In the genomic region with DNA sequence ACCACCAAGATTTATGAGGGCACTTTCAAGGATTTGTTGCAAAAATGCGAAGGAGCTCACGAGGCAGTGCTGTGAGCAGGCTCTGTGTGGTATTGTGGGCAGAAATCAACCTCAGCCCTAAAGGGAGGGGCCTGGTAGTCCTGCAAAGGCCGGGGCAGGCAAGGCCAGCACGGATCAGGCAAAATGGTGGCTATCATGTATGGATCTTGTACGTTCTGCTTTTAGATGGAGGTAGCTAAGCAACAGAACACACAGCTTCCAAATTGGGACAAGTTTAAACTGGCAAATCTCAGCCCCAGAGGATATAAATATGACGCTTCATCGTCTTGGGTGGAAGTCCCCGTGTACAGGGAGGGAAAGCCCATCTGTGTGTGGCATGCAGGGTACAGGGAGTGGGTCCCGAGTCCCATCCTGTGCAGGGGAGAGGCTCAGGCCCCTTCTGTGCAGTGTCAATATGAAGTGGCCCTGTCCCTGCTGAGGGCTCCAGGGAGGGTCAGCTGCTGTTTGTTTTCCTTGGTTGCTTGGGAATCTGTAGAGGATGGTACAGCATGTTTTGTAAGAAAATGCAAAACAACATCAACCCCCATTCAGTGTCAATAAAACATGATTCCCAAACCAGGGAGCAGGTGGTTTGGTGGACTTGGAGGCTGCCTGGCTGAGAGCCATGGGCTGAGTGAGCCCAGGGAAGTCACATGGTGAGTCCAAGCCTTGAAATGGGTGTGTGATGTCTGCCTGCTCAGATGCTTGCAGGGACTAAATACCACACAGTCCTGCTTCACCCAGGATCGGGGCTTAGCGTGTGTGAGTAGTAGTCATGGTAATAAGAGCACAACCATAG, we compare ENCODE assay signal across 13 cellular contexts.
DNase-seq lines count a peak whose midpoint lies in the region; FAIRE-seq and TF ChIP-seq lines count a peak whose summit lies in the region.
"Had no signal": no experiment of that assay in that cellular context is flagged by ENCODE, and none has a peak within 500 bp of the region (broad histone marks: within the 10 kb centered on the region; RNA-seq: fewer than 3 reads in every experiment).

No MANE protein-coding gene starts in this region.

- CTCF ChIA-PET in CD4-positive, alpha-beta memory T cell (lab: Charles Lee; ENCODE audit: partially characterized antibody): interaction anchor here (0.9 kb wide), 1 partner anchor 29 kb away, joined by 4 read pairs; no protein-coding TSS in a partner anchor

- intact Hi-C loops in CD4-positive, alpha-beta memory T cell (cut with micrococcal nuclease): no loop called here

- H3K27me3 ChIP-seq in smooth muscle cell (ENCODE audit: low read depth) (no peaks in the 10 kb centered on the region), brain microvascular endothelial cell (replicated peaks) (no peaks in the 10 kb centered on the region)
- no peaks in the 10 kb centered on the region for H3K27me3 ChIP-seq in CD4-positive, alpha-beta memory T cell (ENCODE audit: insufficient read depth, low read length)
- H3K27me3 ChIP-seq: BE2C, uterus had no signal

- FAIRE-seq in RCC 7860 (lab: Jason Lieb, UNC): no peak

- no peak overlapping the region for H3K9ac ChIP-seq in smooth muscle cell (ENCODE audit: low read depth)

- no peak overlapping the region for H2AFZ ChIP-seq in smooth muscle cell (ENCODE audit: low read depth)

- H3K9me3 ChIP-seq in smooth muscle cell (replicated peaks; ENCODE audit: low read depth): no peaks in the 10 kb centered on the region
- no peaks in the 10 kb centered on the region for H3K9me3 ChIP-seq in CD4-positive, alpha-beta memory T cell (ENCODE audit: control insufficient read depth in 1 of 2, low read length in 2 of 2)
- H3K9me3 ChIP-seq: BE2C, uterus had no signal

- no peaks in the 10 kb centered on the region for H3K4me1 ChIP-seq in smooth muscle cell (ENCODE audit: low read depth)
- no peaks in the 10 kb centered on the region for H3K4me1 ChIP-seq in CD4-positive, alpha-beta memory T cell (ENCODE audit: insufficient read depth, low read length)
- H3K4me1 ChIP-seq: BE2C had no signal

- in situ Hi-C loops in brain microvascular endothelial cell (cut with HindIII; ENCODE audit: low pct_ligation_motif_present, low sequenced_read_pairs): no loop called here

- TF ChIP-seq CTCF in smooth muscle cell (IDR thresholded peaks at IDR 0.05; ENCODE audit: borderline replicate concordance, insufficient read depth, poor library complexity, severe bottlenecking) (no peak), brain microvascular endothelial cell (IDR thresholded peaks at IDR 0.05; ENCODE audit: low read depth, low read length, missing control alignments) (no peak)

- 90% methylated on average over 11 of the region's 11 CpGs for WGBS in smooth muscle cell (ENCODE audit: low lambda C conversion rate)

- H3K4me3 Mint-ChIP-seq in CD4-positive, alpha-beta memory T cell: no peak overlapping the region
- H3K4me3 Mint-ChIP-seq: dendritic cell treated with granulocyte-macrophage colony-stimulating factor and Interleukin-4, amounts not matched to agents 40 ng/mL and 50 ng/mL, for 4 days had no signal

- H3K79me2 ChIP-seq in smooth muscle cell (ENCODE audit: low read depth): no peaks in the 10 kb centered on the region

- H3K27ac Mint-ChIP-seq in CD4-positive, alpha-beta memory T cell: no peak overlapping the region
- H3K27ac Mint-ChIP-seq: dendritic cell treated with granulocyte-macrophage colony-stimulating factor and Interleukin-4, amounts not matched to agents 40 ng/mL and 50 ng/mL, for 4 days had no signal

- H3F3A ChIP-seq in smooth muscle cell (ENCODE audit: low read depth): no peaks in the 10 kb centered on the region

- no peaks in the 10 kb centered on the region for H4K20me1 ChIP-seq in smooth muscle cell (ENCODE audit: low read depth)

- POLR2A ChIA-PET in CD4-positive, alpha-beta memory T cell (lab: Charles Lee; ENCODE audit: partially characterized antibody): no interaction called here

- no peak overlapping the region for H3K4me2 ChIP-seq in smooth muscle cell

- H3K9me3 Mint-ChIP-seq in CD4-positive, alpha-beta memory T cell: peaks cover 0 to 4% (median 0%) of the 10 kb centered on the region in 8 donors
- H3K9me3 Mint-ChIP-seq: dendritic cell treated with granulocyte-macrophage colony-stimulating factor and Interleukin-4, amounts not matched to agents 40 ng/mL and 50 ng/mL, for 4 days had no signal

- DNase-seq in D341Med (ENCODE audit: low spot score) (peak; percentile 15), NCI-H2107 (lab: John Stamatoyannopoulos, UW) (peak; percentile 91), cerebellum (ENCODE audit: low spot score) (peak; percentile 87), middle frontal gyrus (ENCODE audit: extremely low spot score, low spot score) (peak; percentile 20), smooth muscle cell (lab: John Stamatoyannopoulos, UW; ENCODE audit: unreplicated experiment) (no peak), brain microvascular endothelial cell (no peak), RCC 7860 (ENCODE audit: low spot score) (no peak)
- no peak for DNase-seq in CD4-positive, alpha-beta memory T cell
- DNase-seq: BE2C; kidney glomerular epithelial cell; stimulated activated CD4-positive, alpha-beta T cell treated with anti-CD3 and anti-CD28 coated beads, Interleukin-15, amount 100 ng/mL, for 24 hours had no signal

- H3K4me3 ChIP-seq in smooth muscle cell (no peak overlapping the region), brain microvascular endothelial cell (ENCODE audit: low read depth, low read length) (no peak overlapping the region)
- no peak overlapping the region for H3K4me3 ChIP-seq in CD4-positive, alpha-beta memory T cell (ENCODE audit: low read length in 2 of 2)
- H3K4me3 ChIP-seq: uterus had no signal

- H3K27me3 Mint-ChIP-seq in CD4-positive, alpha-beta memory T cell: peaks cover 0 to 5% of the 10 kb centered on the region in 2 donors
- H3K27me3 Mint-ChIP-seq: dendritic cell treated with granulocyte-macrophage colony-stimulating factor and Interleukin-4, amounts not matched to agents 40 ng/mL and 50 ng/mL, for 4 days had no signal

- H3K36me3 ChIP-seq in smooth muscle cell (ENCODE audit: low read depth): no peaks in the 10 kb centered on the region
- H3K36me3 ChIP-seq in CD4-positive, alpha-beta memory T cell (ENCODE audit: insufficient read depth, low read length): no peaks in the 10 kb centered on the region
- no peaks in the 10 kb centered on the region for H3K36me3 ChIP-seq in brain microvascular endothelial cell (replicated peaks)
- H3K36me3 ChIP-seq: BE2C, uterus had no signal

- no peak overlapping the region for H3K27ac ChIP-seq in smooth muscle cell (ENCODE audit: low read depth)
- H3K27ac ChIP-seq in CD4-positive, alpha-beta memory T cell (ENCODE audit: low read depth, low read length): no peak overlapping the region
- no peak overlapping the region for H3K27ac ChIP-seq in brain microvascular endothelial cell
- H3K27ac ChIP-seq: uterus had no signal

- H3K36me3 Mint-ChIP-seq in CD4-positive, alpha-beta memory T cell: no peaks in the 10 kb centered on the region

- H3K4me1 Mint-ChIP-seq in CD4-positive, alpha-beta memory T cell: no peaks in the 10 kb centered on the region

Comparison
In these comparisons a context has a peak if more than half of its experiments do, and no peak if none do; other contexts are left out.
1. DNase-seq: peak in D341Med (single experiment), NCI-H2107 (single experiment), cerebellum (single experiment) and middle frontal gyrus (single experiment); none in smooth muscle cell (single experiment), CD4-positive, alpha-beta memory T cell (0 of 5), brain microvascular endothelial cell (single experiment) and RCC 7860 (single experiment).